ENCODE assay signal across 23 cellular contexts in genomic region chr14:100252684-100253083, GRCh38. TPM values are rescaled to one million over a fixed set of nuclear protein-coding genes. Genes with fewer than 3 reads are reported as not detected.
DNase-seq lines count a peak whose midpoint lies in the region; ATAC-seq, FAIRE-seq and TF ChIP-seq lines count a peak whose summit lies in the region.
"Had no signal": no experiment of that assay in that cellular context is flagged by ENCODE, and none has a peak within 500 bp of the region (broad histone marks: within the 10 kb centered on the region; RNA-seq: fewer than 3 reads in every experiment).

No MANE protein-coding gene starts in this region.

- H3K79me2 ChIP-seq in OCI-LY7 (ENCODE audit: insufficient read depth, low read depth, low read length) = peaks cover 100% of the 10 kb centered on the region

- peaks cover 39% of the 10 kb centered on the region for H4K20me1 ChIP-seq in OCI-LY7 (ENCODE audit: insufficient read depth, low read length)

- 0 out of 2 replicates have a peak overlapping the region, but pooled peaks have one; percentile 7 for H3K4me2 ChIP-seq in OCI-LY7 (ENCODE audit: low read length)
- H3K4me2 ChIP-seq: A549 had no signal

- H3K4me3 ChIP-seq in OCI-LY7 (ENCODE audit: low read depth, low read length, poor library complexity, severe bottlenecking) (no peak overlapping the region), lower lobe of right lung (no peak overlapping the region)
- H3K4me3 ChIP-seq: A549, Peyer's patch had no signal

- intact Hi-C loops in natural killer cell (cut with micrococcal nuclease) (no loop called here), OCI-LY7 (cut with micrococcal nuclease; ENCODE audit: unreplicated experiment) (no loop called here), lower lobe of right lung (cut with DNase I) (no loop called here)

- H3K9me3 ChIP-seq in OCI-LY7 (ENCODE audit: low read length) = no peaks in the 10 kb centered on the region
- no peaks in the 10 kb centered on the region for H3K9me3 ChIP-seq in lower lobe of right lung
- H3K9me3 ChIP-seq: A549, BE2C, Peyer's patch had no signal

- peaks cover 69% of the 10 kb centered on the region for H3K36me3 ChIP-seq in OCI-LY7 (ENCODE audit: insufficient read depth, low read length)
- H3K36me3 ChIP-seq in lower lobe of right lung = no peaks in the 10 kb centered on the region
- H3K36me3 ChIP-seq: Peyer's patch had no signal

- POLR2A ChIA-PET in OCI-LY7 (lab: Charles Lee) = no interaction called here

- FAIRE-seq in urothelium cell line (lab: Jason Lieb, UNC) = no peak
- FAIRE-seq: A549, G401.6, GM12892, GM18507, HTR-8/SVneo had no signal

- peak overlapping the region; percentile 46 to 68 for H3K27ac Mint-ChIP-seq in natural killer cell
- peak overlapping the region in 1 of 2 donors; percentile 18 for H3K27ac Mint-ChIP-seq in natural killer cell treated with Interleukin-12 subunit alpha and Interleukin-12 subunit beta and Interleukin-15 and Interleukin-18, amount 100 ng/mL, for 72 hours
- H3K27ac Mint-ChIP-seq in memory B cell = peak overlapping the region; percentile 67

- DNase-seq in natural killer cell = no peak
- DNase-seq in natural killer cell treated with Interleukin-12 subunit alpha and Interleukin-12 subunit beta and Interleukin-15 and Interleukin-18, amount 100 ng/mL, for 72 hours (ENCODE audit: low spot score) = no peak
- DNase-seq in OCI-LY7 (ENCODE audit: low spot score) = no peak
- no peak for DNase-seq in memory B cell (ENCODE audit: low spot score in 2 of 2)
- DNase-seq in lower lobe of right lung = no peak
- no peak for DNase-seq in activated gamma-delta T cell treated with Interleukin-2 at 50 U/mL for 16 hours
- DNase-seq in urothelium cell line (ENCODE audit: low spot score) = no peak
- DNase-seq: BE2C, GOT3, HCEC 1CT, IMR-90, Karpas-422, NCI-H1694, NCI-H2081 treated with DMSO at 0.1 percent for 48 hours, NCI-H2171 treated with DMSO at 0.1 percent for 48 hours, NCI-H524 treated with DMSO at 0.1 percent for 48 hours, NCI-H82, Peyer's patch had no signal

- no peak overlapping the region for H2AFZ ChIP-seq in OCI-LY7 (ENCODE audit: low read length)

- H3K27me3 Mint-ChIP-seq in natural killer cell (ENCODE audit: low read depth in 2 of 2) = no peaks in the 10 kb centered on the region
- no peaks in the 10 kb centered on the region for H3K27me3 Mint-ChIP-seq in natural killer cell treated with Interleukin-12 subunit alpha and Interleukin-12 subunit beta and Interleukin-15 and Interleukin-18, amount 100 ng/mL, for 72 hours
- H3K27me3 Mint-ChIP-seq in memory B cell = no peaks in the 10 kb centered on the region

- H3K4me1 ChIP-seq in OCI-LY7 (ENCODE audit: insufficient read depth, low read length, poor library complexity, severe bottlenecking) (peaks cover 84% of the 10 kb centered on the region), lower lobe of right lung (peaks cover 76% of the 10 kb centered on the region)
- H3K4me1 ChIP-seq: BE2C had no signal

- H3K27ac ChIP-seq in OCI-LY7 (ENCODE audit: low read depth, low read length, poor library complexity, severe bottlenecking) = peak overlapping the region; percentile 13
- H3K27ac ChIP-seq in lower lobe of right lung = no peak overlapping the region
- H3K27ac ChIP-seq: A549, Peyer's patch had no signal

- H3K4me3 Mint-ChIP-seq in natural killer cell (no peak overlapping the region), memory B cell (no peak overlapping the region)
- no peak overlapping the region for H3K4me3 Mint-ChIP-seq in natural killer cell treated with Interleukin-12 subunit alpha and Interleukin-12 subunit beta and Interleukin-15 and Interleukin-18, amount 100 ng/mL, for 72 hours

- BruUV-seq in OCI-LY7 (replicated peaks; lab: Mats Ljungman, UMichigan) = no TSS peak

- CTCF ChIA-PET in OCI-LY7 (lab: Charles Lee; ENCODE audit: unreplicated experiment) = no interaction called here

- no peaks in the 10 kb centered on the region for H3K27me3 ChIP-seq in lower lobe of right lung (ENCODE audit: low read depth)
- H3K27me3 ChIP-seq: BE2C, Peyer's patch had no signal

- no peak for TF ChIP-seq CTCF in natural killer cell (IDR thresholded peaks at IDR 0.05)
- no peak for TF ChIP-seq CTCF in OCI-LY7 (conservative IDR thresholded peaks at IDR 0.05; ENCODE audit: low read length)
- TF ChIP-seq CTCF in lower lobe of right lung (IDR thresholded peaks at IDR 0.05) = no peak

- H3K9me2 ChIP-seq in OCI-LY7 (ENCODE audit: insufficient read depth, low read length) = no peaks in the 10 kb centered on the region

- H3K36me3 Mint-ChIP-seq in natural killer cell (no peaks in the 10 kb centered on the region), memory B cell (peaks cover 4% of the 10 kb centered on the region)
- no peaks in the 10 kb centered on the region for H3K36me3 Mint-ChIP-seq in natural killer cell treated with Interleukin-12 subunit alpha and Interleukin-12 subunit beta and Interleukin-15 and Interleukin-18, amount 100 ng/mL, for 72 hours

- H3K4me1 Mint-ChIP-seq in natural killer cell = peaks cover 71 to 78% of the 10 kb centered on the region in 2 donors
- peaks cover 54 to 63% of the 10 kb centered on the region in 2 donors for H3K4me1 Mint-ChIP-seq in natural killer cell treated with Interleukin-12 subunit alpha and Interleukin-12 subunit beta and Interleukin-15 and Interleukin-18, amount 100 ng/mL, for 72 hours (ENCODE audit: low read depth in 2 of 2)
- H3K4me1 Mint-ChIP-seq in memory B cell = peaks cover 51% of the 10 kb centered on the region

- no peaks in the 10 kb centered on the region for H3K9me3 Mint-ChIP-seq in natural killer cell
- no peaks in the 10 kb centered on the region for H3K9me3 Mint-ChIP-seq in natural killer cell treated with Interleukin-12 subunit alpha and Interleukin-12 subunit beta and Interleukin-15 and Interleukin-18, amount 100 ng/mL, for 72 hours
- H3K9me3 Mint-ChIP-seq in memory B cell = no peaks in the 10 kb centered on the region

- ATAC-seq in natural killer cell = no peak
- ATAC-seq in natural killer cell treated with Interleukin-12 subunit alpha and Interleukin-12 subunit beta and Interleukin-15 and Interleukin-18, amount 100 ng/mL, for 72 hours = no peak
- no peak for ATAC-seq in memory B cell (ENCODE audit: low read depth)
- ATAC-seq in lower lobe of right lung = no peak
- ATAC-seq: A549 had no signal

RNA-seq across cellular contexts. Expression of gene YY1, which starts 13.7 kb away (rescaled TPM):
- 10 to 100 TPM; 77.9 to 92.6 (median 90.4) TPM for total RNA-seq in natural killer cell
- total RNA-seq in natural killer cell treated with Interleukin-12 subunit alpha and Interleukin-12 subunit beta and Interleukin-15 and Interleukin-18, amount 100 ng/mL, for 72 hours = 10 to 100 TPM; 59.7 to 75.7 TPM
- total RNA-seq in OCI-LY7 (2014; rRNA removed; shearing (Covaris generic)) = 59.9 and 69.2 TPM in 2 replicates
- 137 and 140 TPM in 2 replicates for total RNA-seq in OCI-LY7 (2022)
- 74.8 TPM for total RNA-seq in lower lobe of right lung

RNA-seq across cellular contexts. Expression of gene SLC25A29, which starts 53.6 kb away (rescaled TPM):
- total RNA-seq in natural killer cell (10 to 100 TPM in 2 of 3 donors, 1 to 10 TPM in 1; 8.6 to 80.7 (median 69.3) TPM), OCI-LY7 (2022) (14.6 and 18.1 TPM in 2 replicates), lower lobe of right lung (76.0 TPM)
- 10 to 100 TPM; 29.2 to 37.9 TPM for total RNA-seq in natural killer cell treated with Interleukin-12 subunit alpha and Interleukin-12 subunit beta and Interleukin-15 and Interleukin-18, amount 100 ng/mL, for 72 hours
- 34.8 and 37.4 TPM in 2 replicates for total RNA-seq in OCI-LY7 (2014; rRNA removed; shearing (Covaris generic))
